9 cellular contexts compared by ENCODE assay signal in the genomic region with DNA sequence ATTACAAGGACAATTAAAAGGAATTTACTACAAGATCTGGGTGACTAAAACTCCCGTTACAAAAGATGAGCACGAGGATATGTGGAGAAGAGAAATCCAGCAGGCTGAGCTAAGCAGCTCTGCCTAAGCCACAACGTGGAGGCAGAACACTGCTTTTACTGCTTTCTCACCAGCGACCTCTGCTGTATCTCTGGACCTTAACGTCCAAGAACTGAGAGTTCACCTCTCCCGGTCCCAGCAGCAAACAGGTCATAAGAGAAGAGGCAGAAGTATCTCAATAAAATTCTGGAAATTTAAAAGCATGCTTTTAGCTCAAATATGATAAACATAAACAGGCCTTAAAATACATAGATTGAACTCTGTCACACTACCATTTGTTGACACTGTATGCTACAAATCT.
A peak's percentile ranks its signal among the peaks of the same experiment; 100 is the strongest.
DNase-seq lines count a peak whose midpoint lies in the region; ATAC-seq lines count a peak whose summit lies in the region.
"Had no signal": no experiment of that assay in that cellular context is flagged by ENCODE, and none has a peak within 500 bp of the region (broad histone marks: within the 10 kb centered on the region; RNA-seq: fewer than 3 reads in every experiment).

No MANE protein-coding gene starts in this region.

- H3K18ac ChIP-seq in mesenchymal stem cell (ENCODE audit: low read depth in 1 of 2, low read length in 2 of 2): no peak overlapping the region

- H3K9me3 ChIP-seq in MG63 (no peaks in the 10 kb centered on the region), mesenchymal stem cell (ENCODE audit: control insufficient read depth, low read length) (no peaks in the 10 kb centered on the region)
- H3K9me3 ChIP-seq: BLaER1 had no signal

- peaks cover 1% of the 10 kb centered on the region for H3K79me1 ChIP-seq in mesenchymal stem cell (replicated peaks; ENCODE audit: low read length, poor library complexity, severe bottlenecking)

- H3K4me2 ChIP-seq in mesenchymal stem cell (ENCODE audit: low read length, poor library complexity, severe bottlenecking): no peak overlapping the region
- H3K4me2 ChIP-seq: BLaER1 had no signal

- H2BK15ac ChIP-seq in mesenchymal stem cell (ENCODE audit: low read depth, poor library complexity, severe bottlenecking): no peak overlapping the region

- H2BK120ac ChIP-seq in mesenchymal stem cell (ENCODE audit: low read depth, low read length): no peak overlapping the region

- 36% methylated on average over 5 of the region's 6 CpGs for WGBS in mesenchymal stem cell

- H4K8ac ChIP-seq in mesenchymal stem cell (ENCODE audit: low read length): no peak overlapping the region

- no peak overlapping the region for H3K14ac ChIP-seq in mesenchymal stem cell (ENCODE audit: low read length in 2 of 2)

- no peak overlapping the region for H2BK12ac ChIP-seq in mesenchymal stem cell (ENCODE audit: low read length in 2 of 2)

- ATAC-seq in GM18520 (IDR thresholded peaks at IDR 0.05; ENCODE audit: unreplicated experiment) (no peak), GM19351 (IDR thresholded peaks at IDR 0.05; ENCODE audit: unreplicated experiment) (no peak)

- no peak overlapping the region for H3K9ac ChIP-seq in mesenchymal stem cell (ENCODE audit: low read length)
- H3K9ac ChIP-seq: BLaER1 had no signal

- H3K4ac ChIP-seq in mesenchymal stem cell (ENCODE audit: low read depth in 1 of 2, low read length in 2 of 2): no peak overlapping the region

- H3K4me1 ChIP-seq in mesenchymal stem cell (ENCODE audit: control insufficient read depth, insufficient read depth, low read depth, low read length): peaks cover 1% of the 10 kb centered on the region
- H3K4me1 ChIP-seq: BLaER1 had no signal

- H2AK5ac ChIP-seq in mesenchymal stem cell (ENCODE audit: low read length, severe bottlenecking): no peak overlapping the region

- DNase-seq in NCI-H1694 treated with DMSO at 0.1 percent for 48 hours (lab: John Stamatoyannopoulos, UW): peak; percentile 1
- DNase-seq in NCI-H1694 (lab: John Stamatoyannopoulos, UW): no peak
- peak; percentile 12 for DNase-seq in MG63
- peak; percentile 72 for DNase-seq in dermis blood vessel endothelial cell
- DNase-seq in mesenchymal stem cell: peak; percentile 60
- DNase-seq in GM19240 (ENCODE audit: insufficient read length, low spot score): no peak

- H3K27me3 ChIP-seq in MG63: no peaks in the 10 kb centered on the region
- no peaks in the 10 kb centered on the region for H3K27me3 ChIP-seq in mesenchymal stem cell (ENCODE audit: control insufficient read depth in 1 of 2, insufficient read depth in 1 of 2, low read length in 2 of 2)
- H3K27me3 ChIP-seq: BLaER1 had no signal

- H3K36me3 ChIP-seq in MG63: no peaks in the 10 kb centered on the region
- H3K36me3 ChIP-seq in mesenchymal stem cell (ENCODE audit: control insufficient read depth in 1 of 2, insufficient read depth in 2 of 2, low read depth in 1 of 2, low read length in 2 of 2): peaks cover 3 to 5% of the 10 kb centered on the region in 2 experiments

- no peak overlapping the region for H3K23ac ChIP-seq in mesenchymal stem cell (ENCODE audit: low read length in 2 of 2)

- no peak overlapping the region for H3K4me3 ChIP-seq in MG63
- H3K4me3 ChIP-seq in mesenchymal stem cell (ENCODE audit: insufficient read depth in 1 of 2, low read depth in 1 of 2, low read length in 2 of 2): no peak overlapping the region
- H3K4me3 ChIP-seq: BLaER1 had no signal

- no peak overlapping the region for H4K91ac ChIP-seq in mesenchymal stem cell (ENCODE audit: low read length)

- H2BK5ac ChIP-seq in mesenchymal stem cell (ENCODE audit: low read depth, low read length, poor library complexity, severe bottlenecking): no peak overlapping the region

- H2AFZ ChIP-seq in mesenchymal stem cell (ENCODE audit: low read depth, low read length): no peak overlapping the region

- H3K27ac ChIP-seq in mesenchymal stem cell (ENCODE audit: low read length, poor library complexity, severe bottlenecking): no peak overlapping the region
- H3K27ac ChIP-seq: BLaER1 had no signal

Comparison
In these comparisons a context has a peak if more than half of its experiments do, and no peak if none do; other contexts are left out.
1. DNase-seq: peak in NCI-H1694 treated with DMSO at 0.1 percent for 48 hours (single experiment), MG63 (single experiment), dermis blood vessel endothelial cell (single experiment) and mesenchymal stem cell (single experiment); none in NCI-H1694 (single experiment) and GM19240 (single experiment).